ENCODE assay signal across 16 cellular contexts in the genomic region with DNA sequence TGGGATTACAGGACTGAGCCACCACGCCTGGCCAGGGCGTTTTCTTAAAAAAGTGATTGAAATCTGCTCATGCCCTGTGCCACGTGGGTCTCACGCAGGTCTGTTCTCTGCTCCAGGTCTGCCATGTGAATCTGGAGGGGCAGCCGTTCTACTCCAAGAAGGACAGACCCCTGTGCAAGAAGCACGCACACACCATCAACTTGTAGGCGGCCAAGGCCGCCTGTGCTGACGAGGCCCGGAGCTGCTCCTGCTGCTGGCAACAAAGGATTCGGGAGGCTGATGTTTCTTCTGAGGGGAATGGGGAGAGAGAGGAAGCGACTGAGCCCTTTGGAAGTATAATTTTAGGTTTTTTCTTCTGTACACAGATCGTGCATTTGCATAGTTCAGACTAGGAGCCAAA. TPM values are rescaled to one million over a fixed set of nuclear protein-coding genes. Genes with fewer than 3 reads are reported as not detected.
DNase-seq lines count a peak whose midpoint lies in the region; ATAC-seq and TF ChIP-seq lines count a peak whose summit lies in the region.
"Had no signal": no experiment of that assay in that cellular context is flagged by ENCODE, and none has a peak within 500 bp of the region (broad histone marks: within the 10 kb centered on the region; RNA-seq: fewer than 3 reads in every experiment).

No MANE protein-coding gene starts in this region.

- peaks cover 0 to 61% (median 27%) of the 10 kb centered on the region in 12 donors for H3K4me1 ChIP-seq in heart left ventricle
- peaks cover 8% of the 10 kb centered on the region for H3K4me1 ChIP-seq in neural progenitor cell
- H3K4me1 ChIP-seq in thyroid gland, result peaks cover 56 to 66% of the 10 kb centered on the region in 2 donors

- intact Hi-C loops in heart left ventricle (cut with DNase I) (loop anchor here in 1 of 10 donors (5.0 kb wide), 1 partner anchor 170 kb away; no protein-coding TSS in a partner anchor), thyroid gland (cut with DNase I) (no loop called here)

- TF ChIP-seq POLR2A in heart left ventricle (IDR thresholded peaks at IDR 0.05) (no peak), thyroid gland (IDR thresholded peaks at IDR 0.05) (no peak)

- H3K9ac ChIP-seq in neural progenitor cell, result no peak overlapping the region

- H3K79me2 ChIP-seq in neural progenitor cell (ENCODE audit: low read depth), result no peaks in the 10 kb centered on the region

- H3K36me3 Mint-ChIP-seq in brain, result no peaks in the 10 kb centered on the region
- no peaks in the 10 kb centered on the region for H3K36me3 Mint-ChIP-seq in neural progenitor cell
- H3K36me3 Mint-ChIP-seq in HFFc6 (ENCODE audit: low read depth), result no peaks in the 10 kb centered on the region

- H3K27ac Mint-ChIP-seq in brain (peak overlapping the region; percentile 1 to 76 (median 58)), neural progenitor cell (peak overlapping the region; percentile 59), HFFc6 (no peak overlapping the region)
- H3K27ac Mint-ChIP-seq: activated CD4-positive, alpha-beta T cell treated with anti-CD3 and anti-CD28 coated beads, Interleukin-2, amount 10 ng/mL, durations not matched to agents 7 days and 5 days; dendritic cell treated with granulocyte-macrophage colony-stimulating factor and Interleukin-4, amounts not matched to agents 40 ng/mL and 50 ng/mL, for 4 days had no signal

- peak overlapping the region in 1 of 5 experiments; percentile 4 for H3K4me3 Mint-ChIP-seq in brain
- H3K4me3 Mint-ChIP-seq in neural progenitor cell, result no peak overlapping the region
- H3K4me3 Mint-ChIP-seq in HFFc6, result no peak overlapping the region
- H3K4me3 Mint-ChIP-seq: activated CD4-positive, alpha-beta T cell treated with anti-CD3 and anti-CD28 coated beads, Interleukin-2, amount 10 ng/mL, durations not matched to agents 7 days and 5 days; dendritic cell treated with granulocyte-macrophage colony-stimulating factor and Interleukin-4, amounts not matched to agents 40 ng/mL and 50 ng/mL, for 4 days had no signal

- TF ChIP-seq CTCF in brain (conservative IDR thresholded peaks at IDR 0.05) (no peak), heart left ventricle (IDR thresholded peaks at IDR 0.05) (no peak), neural progenitor cell (IDR thresholded peaks at IDR 0.05) (no peak), thyroid gland (IDR thresholded peaks at IDR 0.05) (no peak), HFFc6 (IDR thresholded peaks at IDR 0.05) (no peak)

- H3F3A ChIP-seq in neural progenitor cell (ENCODE audit: low read depth), result peaks cover 5% of the 10 kb centered on the region

- peak overlapping the region; percentile 10 for H3K4me2 ChIP-seq in neural progenitor cell

- WGBS in heart left ventricle, 4 donors, result 45 to 62% (median 54%) methylated on average over 13 of the region's 13 CpGs
- 63% methylated on average over 12 to 13 of the region's 13 CpGs for WGBS in thyroid gland, 2 donors

- H3K27me3 ChIP-seq in heart left ventricle (peaks cover 0 to 7% (median 0%) of the 10 kb centered on the region in 9 donors), neural progenitor cell (no peaks in the 10 kb centered on the region), thyroid gland (no peaks in the 10 kb centered on the region)

- peak overlapping the region; percentile 58 to 94 (median 90) for H3K27ac ChIP-seq in heart left ventricle
- H3K27ac ChIP-seq in neural progenitor cell, result no peak overlapping the region
- peak overlapping the region; percentile 89 to 94 (median 93) for H3K27ac ChIP-seq in thyroid gland

- peaks cover 0 to 4% (median 0%) of the 10 kb centered on the region in 5 experiments for H3K9me3 Mint-ChIP-seq in brain
- H3K9me3 Mint-ChIP-seq in neural progenitor cell, result no peaks in the 10 kb centered on the region
- H3K9me3 Mint-ChIP-seq in HFFc6, result no peaks in the 10 kb centered on the region
- H3K9me3 Mint-ChIP-seq: activated CD4-positive, alpha-beta T cell treated with anti-CD3 and anti-CD28 coated beads, Interleukin-2, amount 10 ng/mL, durations not matched to agents 7 days and 5 days; dendritic cell treated with granulocyte-macrophage colony-stimulating factor and Interleukin-4, amounts not matched to agents 40 ng/mL and 50 ng/mL, for 4 days had no signal

- no peaks in the 10 kb centered on the region for H4K20me1 ChIP-seq in neural progenitor cell (ENCODE audit: low read depth)

- H3K4me1 Mint-ChIP-seq in brain (peaks cover 32% of the 10 kb centered on the region), neural progenitor cell (peaks cover 10% of the 10 kb centered on the region), HFFc6 (ENCODE audit: low read depth) (no peaks in the 10 kb centered on the region)
- H3K4me1 Mint-ChIP-seq: activated CD4-positive, alpha-beta T cell treated with anti-CD3 and anti-CD28 coated beads, Interleukin-2, amount 10 ng/mL, durations not matched to agents 7 days and 5 days had no signal

- ATAC-seq in heart left ventricle (peak; percentile 1 to 7 (median 2)), HG02763 (IDR thresholded peaks at IDR 0.05; ENCODE audit: unreplicated experiment) (no peak)
- ATAC-seq: HCT116 had no signal

- H3K4me3 ChIP-seq in heart left ventricle, result peak overlapping the region in 1 of 12 donors; percentile 19
- H3K4me3 ChIP-seq in neural progenitor cell, result no peak overlapping the region
- H3K4me3 ChIP-seq in thyroid gland (replicated peaks in 1 of 3), result no peak overlapping the region

- H3K36me3 ChIP-seq in heart left ventricle, result peaks cover 0 to 41% (median 9%) of the 10 kb centered on the region in 9 donors
- H3K36me3 ChIP-seq in neural progenitor cell, result no peaks in the 10 kb centered on the region
- H3K36me3 ChIP-seq in thyroid gland, result no peaks in the 10 kb centered on the region

- peak overlapping the region; percentile 33 for H2AFZ ChIP-seq in neural progenitor cell (replicated peaks)

- H3K9me3 ChIP-seq in heart left ventricle (no peaks in the 10 kb centered on the region), neural progenitor cell (ENCODE audit: low read depth) (no peaks in the 10 kb centered on the region), thyroid gland (no peaks in the 10 kb centered on the region)

- DNase-seq in heart left ventricle, result no peak
- no peak for DNase-seq in neural progenitor cell (ENCODE audit: low spot score)
- DNase-seq in thyroid gland, result no peak
- DNase-seq in HFFc6, result no peak
- no peak for DNase-seq in superior temporal gyrus (ENCODE audit: extremely low spot score)
- DNase-seq in HUDEP-2 (lab: John Stamatoyannopoulos, UW; ENCODE audit: unreplicated experiment in 76 of 76), result no peak
- DNase-seq: activated CD4-positive, alpha-beta T cell treated with anti-CD3 and anti-CD28 coated beads, Interleukin-2, amount 10 ng/mL, durations not matched to agents 7 days and 5 days; activated naive CD4-positive, alpha-beta T cell treated with Interleukin-2 at 50 U/mL for 16 hours; DND-41; erythroblast; mesenchymal stem cell; NCI-H2171 treated with DMSO at 0.1 percent for 48 hours had no signal

- H3K27me3 Mint-ChIP-seq in brain, result no peaks in the 10 kb centered on the region
- H3K27me3 Mint-ChIP-seq in neural progenitor cell (ENCODE audit: insufficient read depth, low read depth), result peaks cover 7% of the 10 kb centered on the region
- peaks cover 7% of the 10 kb centered on the region for H3K27me3 Mint-ChIP-seq in HFFc6 (ENCODE audit: insufficient read depth)
- H3K27me3 Mint-ChIP-seq: activated CD4-positive, alpha-beta T cell treated with anti-CD3 and anti-CD28 coated beads, Interleukin-2, amount 10 ng/mL, durations not matched to agents 7 days and 5 days had no signal

RNA-seq across cellular contexts. Expression of a gene that starts 23.6 kb away (rescaled TPM):
- polyA plus RNA-seq in brain (ENCODE audit: insufficient read depth, low read depth, low replicate concordance) (7.2 TPM), heart left ventricle (10 to 100 TPM in 1 of 2 donors, 1 to 10 TPM in 1; 6.3 to 18.6 TPM)
- total RNA-seq in heart left ventricle (10 to 100 TPM; 19.9 to 72.0 (median 46.1) TPM), neural progenitor cell (ENCODE audit: low replicate concordance) (60.8 and 76.2 TPM in 2 replicates), thyroid gland (10 to 100 TPM; 72.7 to 89.5 (median 84.2) TPM)
- total RNA-seq in HFFc6 (2021; fragmentation: NEBNext Ultra II Directional; extraction: Animal tissue kit (Norgen Biotek cat#: 25700)), result 10 to 100 TPM; 41.9 to 50.5 (median 46.6) TPM
